ENCODE assay signal across 2 cellular contexts in the genomic region with DNA sequence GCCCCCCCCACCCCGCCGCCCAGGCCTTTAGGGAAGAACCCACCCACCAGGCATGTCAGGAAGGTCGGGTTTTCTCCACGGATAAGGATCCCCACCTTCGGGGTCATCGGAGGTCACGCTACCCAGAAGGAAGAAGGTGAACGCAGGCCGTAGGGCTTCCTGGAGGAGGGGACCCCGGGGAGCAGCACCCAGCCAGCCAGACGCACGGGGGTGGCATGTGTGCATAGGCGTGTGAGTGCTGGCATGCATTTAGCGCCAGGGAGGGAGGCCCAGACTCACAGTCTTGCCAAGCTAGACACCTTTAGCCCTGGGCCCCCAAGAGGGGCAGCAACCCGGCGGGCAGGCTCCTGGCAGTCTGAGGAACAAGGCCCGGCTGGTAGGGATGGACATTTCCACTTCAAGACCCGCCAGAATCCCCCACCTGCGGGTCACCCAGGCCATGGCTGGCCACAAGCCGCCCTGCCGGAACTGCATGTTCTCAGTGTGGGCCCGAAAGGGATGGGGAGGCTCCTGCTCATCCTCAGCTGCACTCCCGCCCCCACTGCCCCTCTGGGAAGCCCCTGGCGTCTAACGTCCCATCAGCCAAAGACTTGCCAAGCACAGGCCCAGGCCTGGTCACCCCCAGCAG.
TF ChIP-seq lines count a peak whose summit lies in the region.

No MANE protein-coding gene starts in this region.

TF ChIP-seq in HEK293, 187 proteins besides CTCF, POLR2A, EP300 and RAD21:
- TF ChIP-seq ZNF335 (tag by site-specific recombination; conservative IDR thresholded peaks at IDR 0.05), result 0 out of 2 replicates have a peak, but pooled peaks have one; percentile 24
- TF ChIP-seq ZNF184 (tag by site-specific recombination; IDR thresholded peaks at IDR 0.05), result no peak
TF ChIP-seq in HEK293: peak in this region for 1.

TF ChIP-seq in GM12878, 131 proteins besides CTCF, POLR2A, EP300 and RAD21:
- no peak for TF ChIP-seq HCFC1 (IDR thresholded peaks at IDR 0.05; ENCODE audit: low read length)
- 0 out of 3 replicates have a peak, but pooled peaks of 1 of the 2 experiments have one; percentile 20 for TF ChIP-seq EGR1 (IDR thresholded peaks at IDR 0.05; ENCODE audit: borderline replicate concordance in 1 of 2, low read depth in 2 of 2, low read length in 2 of 2)
TF ChIP-seq in GM12878: peak in this region for 1.
